15 cellular contexts compared by ENCODE assay signal in the genomic region with DNA sequence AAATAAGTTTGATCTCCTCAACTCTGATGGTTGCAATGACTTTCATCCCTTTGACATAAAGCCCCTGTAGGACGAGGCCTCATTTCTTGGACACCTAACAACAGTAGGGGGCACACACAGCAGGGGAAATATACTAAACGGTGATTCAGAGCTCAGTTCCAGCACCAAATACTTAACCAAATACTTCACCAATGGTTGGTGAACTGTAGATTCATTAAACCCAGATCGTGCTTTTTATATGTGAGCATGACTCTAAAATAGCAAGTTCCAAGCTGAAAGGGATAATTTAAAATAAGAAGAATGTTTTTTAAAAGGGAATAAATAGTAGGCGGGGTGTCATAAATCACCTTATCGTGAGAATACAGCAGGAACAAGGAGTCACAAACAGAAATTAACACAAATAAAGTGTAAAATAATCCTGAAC. TPM values are rescaled to one million over a fixed set of nuclear protein-coding genes. Genes with fewer than 3 reads are reported as not detected.
DNase-seq lines count a peak whose midpoint lies in the region; ATAC-seq and TF ChIP-seq lines count a peak whose summit lies in the region.
"Had no signal": no experiment of that assay in that cellular context is flagged by ENCODE, and none has a peak within 500 bp of the region (broad histone marks: within the 10 kb centered on the region; RNA-seq: fewer than 3 reads in every experiment).

No MANE protein-coding gene starts in this region.

- DNase-seq in T-helper 1 cell (no peak), Peyer's patch (no peak), iPS-NIHi7 (ENCODE audit: extremely low spot score) (peak; percentile 12), transverse colon (no peak), aorta (no peak), testis (no peak)
- DNase-seq in activated CD4-positive, CD25-positive, alpha-beta regulatory T cell treated with anti-CD3 and anti-CD28 coated beads, Interleukin-2, amount 50 U/mL, for 72 hours: no peak
- DNase-seq: activated CD4-positive, alpha-beta T cell treated with anti-CD3 and anti-CD28 coated beads, Interleukin-2, amount 50 U/mL, for 1 hour; activated T-cell treated with anti-CD3 and anti-CD28 coated beads, Interleukin-2, amount 50 U/mL, for 48 hours; NCI-H2029 treated with DMSO at 0.1 percent for 48 hours had no signal

- H3K9me3 ChIP-seq in Peyer's patch (no peaks in the 10 kb centered on the region), transverse colon (no peaks in the 10 kb centered on the region), aorta (ENCODE audit: control insufficient read depth, low read length) (no peaks in the 10 kb centered on the region), testis (no peaks in the 10 kb centered on the region)
- H3K9me3 ChIP-seq: neutrophil had no signal

- no peak overlapping the region for H3K4me3 Mint-ChIP-seq in T-helper 1 cell treated with Interleukin-12 subunit alpha and Interleukin-12 subunit beta and Interleukin-4 antibody, amounts not matched to agents 30 μg/mL and 1 μg/mL, for 36 hours
- H3K4me3 Mint-ChIP-seq: dendritic cell treated with granulocyte-macrophage colony-stimulating factor and Interleukin-4, amounts not matched to agents 40 ng/mL and 50 ng/mL, for 4 days; stimulated activated naive CD8-positive, alpha-beta T cell treated with anti-CD3 and anti-CD28 coated beads, Interleukin-15, Interleukin-2, amounts not matched to agents 100 ng/mL and 50 ng/mL, for 24 hours had no signal

- no peak for TF ChIP-seq EP300 in transverse colon (IDR thresholded peaks at IDR 0.05; ENCODE audit: low read depth)

- H3K36me3 ChIP-seq in Peyer's patch: peaks cover 0 to 62% (median 0%) of the 10 kb centered on the region in 3 donors
- H3K36me3 ChIP-seq in transverse colon: peaks cover 0 to 41% (median 15%) of the 10 kb centered on the region in 4 donors
- H3K36me3 ChIP-seq in aorta (ENCODE audit: control insufficient read depth in 1 of 2, insufficient read depth in 2 of 2, low read length in 1 of 2): peaks cover 3 to 11% of the 10 kb centered on the region in 2 donors
- H3K36me3 ChIP-seq in testis (ENCODE audit: low read depth, missing control alignments): no peaks in the 10 kb centered on the region

- ATAC-seq in aorta (ENCODE audit: low FRiP score): no peak

- no peaks in the 10 kb centered on the region for H3K9me3 Mint-ChIP-seq in T-helper 1 cell treated with Interleukin-12 subunit alpha and Interleukin-12 subunit beta and Interleukin-4 antibody, amounts not matched to agents 30 μg/mL and 1 μg/mL, for 36 hours
- H3K9me3 Mint-ChIP-seq: dendritic cell treated with granulocyte-macrophage colony-stimulating factor and Interleukin-4, amounts not matched to agents 40 ng/mL and 50 ng/mL, for 4 days; stimulated activated naive CD8-positive, alpha-beta T cell treated with anti-CD3 and anti-CD28 coated beads, Interleukin-15, Interleukin-2, amounts not matched to agents 100 ng/mL and 50 ng/mL, for 24 hours had no signal

- H3K4me1 Mint-ChIP-seq in T-helper 1 cell treated with Interleukin-12 subunit alpha and Interleukin-12 subunit beta and Interleukin-4 antibody, amounts not matched to agents 30 μg/mL and 1 μg/mL, for 36 hours (ENCODE audit: low read depth): no peaks in the 10 kb centered on the region

- no peaks in the 10 kb centered on the region for H3K27me3 Mint-ChIP-seq in T-helper 1 cell treated with Interleukin-12 subunit alpha and Interleukin-12 subunit beta and Interleukin-4 antibody, amounts not matched to agents 30 μg/mL and 1 μg/mL, for 36 hours (ENCODE audit: low read depth)
- H3K27me3 Mint-ChIP-seq: dendritic cell treated with granulocyte-macrophage colony-stimulating factor and Interleukin-4, amounts not matched to agents 40 ng/mL and 50 ng/mL, for 4 days; stimulated activated naive CD8-positive, alpha-beta T cell treated with anti-CD3 and anti-CD28 coated beads, Interleukin-15, Interleukin-2, amounts not matched to agents 100 ng/mL and 50 ng/mL, for 24 hours had no signal

- TF ChIP-seq CTCF in Peyer's patch (IDR thresholded peaks at IDR 0.05) (no peak), transverse colon (IDR thresholded peaks at IDR 0.05) (no peak), testis (IDR thresholded peaks at IDR 0.05) (no peak)

- H3K36me3 Mint-ChIP-seq in T-helper 1 cell treated with Interleukin-12 subunit alpha and Interleukin-12 subunit beta and Interleukin-4 antibody, amounts not matched to agents 30 μg/mL and 1 μg/mL, for 36 hours (ENCODE audit: low read depth): peaks cover 18% of the 10 kb centered on the region

- H3K4me1 ChIP-seq in Peyer's patch (peaks cover 0 to 11% (median 0%) of the 10 kb centered on the region in 4 donors), transverse colon (peaks cover 0 to 32% (median 9%) of the 10 kb centered on the region in 4 donors), aorta (ENCODE audit: control insufficient read depth in 1 of 2, insufficient read depth in 2 of 2, low read length in 2 of 2) (no peaks in the 10 kb centered on the region), testis (no peaks in the 10 kb centered on the region)

- TF ChIP-seq POLR2A in Peyer's patch (IDR thresholded peaks at IDR 0.05) (no peak), transverse colon (IDR thresholded peaks at IDR 0.05) (no peak), testis (IDR thresholded peaks at IDR 0.05) (no peak)

- intact Hi-C loops in transverse colon (cut with DNase I; ENCODE audit: low total_unique reads) (no loop called here), aorta (cut with DNase I) (no loop called here), testis (cut with DNase I; ENCODE audit: low total_unique reads) (no loop called here)

- no peaks in the 10 kb centered on the region for H3K27me3 ChIP-seq in Peyer's patch
- H3K27me3 ChIP-seq in transverse colon: no peaks in the 10 kb centered on the region
- no peaks in the 10 kb centered on the region for H3K27me3 ChIP-seq in aorta (ENCODE audit: control insufficient read depth in 1 of 2, insufficient read depth in 2 of 2, low read length in 1 of 2)
- H3K27me3 ChIP-seq in testis: no peaks in the 10 kb centered on the region
- H3K27me3 ChIP-seq: neutrophil had no signal

- WGBS in transverse colon (ENCODE audit: low coverage in 1 of 2), 2 donors: 55 to 59% methylated on average over 5 of the region's 5 CpGs
- WGBS in aorta, 2 donors: 56 to 62% methylated on average over 5 of the region's 5 CpGs
- 69 to 82% methylated on average over 5 of the region's 5 CpGs for WGBS in testis, 2 donors

- peak overlapping the region; percentile 47 for H3K27ac Mint-ChIP-seq in T-helper 1 cell treated with Interleukin-12 subunit alpha and Interleukin-12 subunit beta and Interleukin-4 antibody, amounts not matched to agents 30 μg/mL and 1 μg/mL, for 36 hours
- H3K27ac Mint-ChIP-seq: dendritic cell treated with granulocyte-macrophage colony-stimulating factor and Interleukin-4, amounts not matched to agents 40 ng/mL and 50 ng/mL, for 4 days; stimulated activated naive CD8-positive, alpha-beta T cell treated with anti-CD3 and anti-CD28 coated beads, Interleukin-15, Interleukin-2, amounts not matched to agents 100 ng/mL and 50 ng/mL, for 24 hours had no signal

- H3K27ac ChIP-seq in Peyer's patch: peak overlapping the region in 3 of 4 donors; percentile 21 to 79 (median 59)
- peak overlapping the region; percentile 21 to 72 (median 68) for H3K27ac ChIP-seq in transverse colon
- H3K27ac ChIP-seq in aorta (ENCODE audit: low read depth in 1 of 2, low read length in 2 of 2): no peak overlapping the region
- no peak overlapping the region for H3K27ac ChIP-seq in testis
- H3K27ac ChIP-seq: neutrophil had no signal

- in situ Hi-C loops in transverse colon (cut with MboI; ENCODE audit: low pct_ligation_motif_present in 1 of 4, low pct_unique_long_range_greater_than_20kb in 1 of 4, low sequenced_read_pairs in 3 of 4): no loop called here

- H3K4me3 ChIP-seq in Peyer's patch (no peak overlapping the region), transverse colon (no peak overlapping the region), aorta (ENCODE audit: low read length in 2 of 2) (no peak overlapping the region), testis (no peak overlapping the region)

RNA-seq across cellular contexts. Expression of gene ATG2B, which starts 53.2 kb away (rescaled TPM):
- total RNA-seq in Peyer's patch (10 to 100 TPM; 39.8 to 85.8 (median 47.4) TPM), transverse colon (10 to 100 TPM; 30.7 to 47.5 (median 42.7) TPM), aorta (10 to 100 TPM; 19.5 to 36.7 TPM), testis (10 to 100 TPM; 42.7 to 74.9 TPM)
- polyA plus RNA-seq in aorta (1 to 10 TPM; 1.5 to 9.3 TPM), testis (ENCODE audit: insufficient read depth, low read depth, low replicate concordance) (44.8 TPM)

RNA-seq across cellular contexts. Expression of gene GSKIP, which starts 53.4 kb away (rescaled TPM):
- total RNA-seq in Peyer's patch: 100 to 1,000 TPM in 1 of 4 donors, 10 to 100 TPM in 3; 56.8 to 140 (median 62.8) TPM
- total RNA-seq in transverse colon: 100 to 1,000 TPM in 1 of 4 donors, 10 to 100 TPM in 3; 41.0 to 151 (median 64.9) TPM
- total RNA-seq in aorta: 10 to 100 TPM; 11.2 to 17.2 TPM
- polyA plus RNA-seq in aorta: 10 to 100 TPM; 13.7 to 43.1 TPM
- 10 to 100 TPM; 11.2 to 25.4 TPM for total RNA-seq in testis
- 68.3 TPM for polyA plus RNA-seq in testis (ENCODE audit: insufficient read depth, low read depth, low replicate concordance)

RNA-seq across cellular contexts. Expression of gene BDKRB1, which starts 53.9 kb away (rescaled TPM):
- total RNA-seq in Peyer's patch: 1 to 10 TPM; 2.2 to 3.4 (median 2.8) TPM
- total RNA-seq in transverse colon: 1 to 10 TPM; 1.1 to 4.4 (median 2.3) TPM
- 1 to 10 TPM in 1 of 2 donors, under 1 TPM in 1; 0.36 to 2.8 TPM for total RNA-seq in aorta
- under 1 TPM in 1 of 2 donors, not detected in 1; 0.18 TPM for polyA plus RNA-seq in aorta
- total RNA-seq in testis: 1 to 10 TPM; 3.3 to 3.4 TPM
- 4.9 TPM for polyA plus RNA-seq in testis (ENCODE audit: insufficient read depth, low read depth, low replicate concordance)
- total RNA-seq: skeletal muscle tissue had no signal

Comparison
In these comparisons a context has a peak if more than half of its experiments do, and no peak if none do; other contexts are left out.
1. H3K27ac ChIP-seq: peak in Peyer's patch (3 of 4) and transverse colon (4 of 4); none in aorta (0 of 2) and testis (0 of 2).